9 cellular contexts compared by ENCODE assay signal in the genomic region with DNA sequence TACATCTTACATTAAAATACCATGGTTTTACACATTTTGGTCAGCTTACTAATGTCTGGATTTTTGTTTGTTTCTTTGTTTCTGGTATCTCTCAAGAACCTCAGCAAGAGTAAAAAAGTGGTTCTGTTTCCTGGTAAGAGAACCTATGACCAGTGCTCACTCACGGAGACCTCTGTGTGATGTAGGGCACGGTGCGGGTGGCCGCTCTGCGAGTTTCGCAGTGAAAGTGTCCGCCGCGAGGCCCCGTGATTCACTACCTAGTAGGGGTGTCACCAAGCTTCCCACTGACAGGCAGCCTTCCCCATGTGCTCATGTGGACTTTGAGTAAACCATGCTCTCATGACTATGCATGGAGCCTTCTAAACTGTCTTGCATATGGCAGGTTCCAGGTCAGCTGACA.
"Had no signal": no experiment of that assay in that cellular context is flagged by ENCODE, and none has a peak within 500 bp of the region (broad histone marks: within the 10 kb centered on the region; RNA-seq: fewer than 3 reads in every experiment).

No MANE protein-coding gene starts in this region.

- H2AFZ ChIP-seq: GM23248, GM23338 had no signal

- H3K4me3 Mint-ChIP-seq: GM23338, H9, HFFc6 had no signal

- DNase-seq: GM23248, GOT3, H7, H9, HCEC 1CT, HFFc6 had no signal

- ATAC-seq: GM23338, HCT116 had no signal

- H3K9ac ChIP-seq: GM23248 had no signal

- H3K36me3 ChIP-seq: HAP-1 had no signal

- H3K4me1 ChIP-seq: HAP-1 had no signal

- H3K4me3 ChIP-seq: GM23248, GM23338, HAP-1 had no signal

- H3K4me2 ChIP-seq: GM23338 had no signal

- H3K27ac ChIP-seq: GM23248 had no signal

- H3K27ac Mint-ChIP-seq: GM23338, H9, HFFc6 had no signal

- H3K9me3 ChIP-seq: HAP-1 had no signal
